ENCODE assay signal across 14 cellular contexts in the genomic region with DNA sequence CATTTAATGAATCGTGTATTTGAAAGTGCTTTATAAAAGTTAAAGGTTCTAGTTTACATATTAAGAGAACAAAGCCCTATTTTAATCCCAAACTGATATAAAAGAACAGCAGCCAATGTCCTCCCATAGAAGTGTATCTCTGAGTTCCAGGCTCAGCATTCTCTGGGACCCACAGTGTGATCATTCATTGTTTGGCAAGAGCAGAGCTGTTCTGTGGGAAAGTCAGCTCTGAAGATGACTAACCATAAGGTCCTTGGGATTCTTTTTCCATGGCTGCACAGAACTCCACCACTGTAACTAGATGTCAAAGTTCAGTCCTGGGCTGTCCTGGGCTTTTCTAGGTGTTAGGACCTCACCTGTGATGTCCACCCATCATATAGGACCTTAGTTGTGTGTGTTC.
A peak's percentile ranks its signal among the peaks of the same experiment; 100 is the strongest.
DNase-seq lines count a peak whose midpoint lies in the region; TF ChIP-seq lines count a peak whose summit lies in the region.
"Had no signal": no experiment of that assay in that cellular context is flagged by ENCODE, and none has a peak within 500 bp of the region (broad histone marks: within the 10 kb centered on the region; RNA-seq: fewer than 3 reads in every experiment).

No MANE protein-coding gene starts in this region.

- TF ChIP-seq CTCF in MCF 10A (IDR thresholded peaks at IDR 0.05; ENCODE audit: unreplicated experiment) (no peak), breast epithelium (IDR thresholded peaks at IDR 0.05) (no peak), mammary epithelial cell (conservative IDR thresholded peaks at IDR 0.05 in 1 of 2, IDR thresholded peaks at IDR 0.05 in 1 of 2; ENCODE audit: extremely low read depth in 1 of 2, insufficient read depth in 1 of 2, low read depth in 1 of 2, low read length in 2 of 2) (no peak), mesothelial cell of epicardium (IDR thresholded peaks at IDR 0.05; ENCODE audit: unreplicated experiment) (no peak)

- no TSS peak for BruUV-seq in MCF 10A (replicated peaks; lab: Mats Ljungman, UMichigan)
- no TSS peak for BruUV-seq in mammary epithelial cell (replicated peaks; lab: Mats Ljungman, UMichigan)

- no peak overlapping the region for H3K9ac ChIP-seq in mammary epithelial cell (ENCODE audit: insufficient read depth, low read length)
- H3K9ac ChIP-seq: BLaER1 treated with 17β-estradiol and CSF1 and Interleukin-3, amounts not matched to agents 10 nM and 100 nM; KMS-11 had no signal

- POLR2A ChIA-PET in MCF 10A (lab: Yijun Ruan, JAX) = interaction anchor here (0.9 kb wide), 1 partner anchor 85 kb away, joined by 3 read pairs; no protein-coding TSS in a partner anchor

- H3K36me3 Mint-ChIP-seq in MCF 10A (ENCODE audit: insufficient read depth, unreplicated experiment) (no peaks in the 10 kb centered on the region), mesothelial cell of epicardium (no peaks in the 10 kb centered on the region)

- WGBS in mammary epithelial cell (ENCODE audit: low coverage, missing lambda C conversion rate) = 89% methylated on average over 1 of the region's 1 CpG

- H3K4me1 ChIP-seq in breast epithelium (no peaks in the 10 kb centered on the region), mammary epithelial cell (ENCODE audit: insufficient read depth, low read length) (no peaks in the 10 kb centered on the region)
- H3K4me1 ChIP-seq: BLaER1 treated with 17β-estradiol and CSF1 and Interleukin-3, amounts not matched to agents 10 nM and 100 nM had no signal

- H3K9me3 Mint-ChIP-seq in MCF 10A (ENCODE audit: unreplicated experiment) (no peaks in the 10 kb centered on the region), mesothelial cell of epicardium (no peaks in the 10 kb centered on the region)

- H3K27me3 ChIP-seq in breast epithelium (no peaks in the 10 kb centered on the region), mammary epithelial cell (ENCODE audit: insufficient read depth, low read length) (no peaks in the 10 kb centered on the region)
- H3K27me3 ChIP-seq: BLaER1 treated with 17β-estradiol and CSF1 and Interleukin-3, amounts not matched to agents 10 nM and 100 nM had no signal

- no peak for TF ChIP-seq POLR2A in breast epithelium (IDR thresholded peaks at IDR 0.05)

- H3K27ac Mint-ChIP-seq in MCF 10A (ENCODE audit: low read depth, unreplicated experiment) = no peak overlapping the region
- no peak overlapping the region for H3K27ac Mint-ChIP-seq in mesothelial cell of epicardium

- H3K4me3 ChIP-seq in breast epithelium (no peak overlapping the region), mammary epithelial cell (replicated peaks in 1 of 3; ENCODE audit: insufficient read depth in 1 of 3, low read depth in 2 of 3, low read length in 3 of 3) (no peak overlapping the region), skeletal muscle cell (ENCODE audit: low read depth, low read length) (no peak overlapping the region)
- H3K4me3 ChIP-seq: BLaER1 treated with 17β-estradiol and CSF1 and Interleukin-3, amounts not matched to agents 10 nM and 100 nM had no signal

- no peak overlapping the region for H2AFZ ChIP-seq in mammary epithelial cell (ENCODE audit: low read depth, low read length)

- DNase-seq in MCF 10A (ENCODE audit: unreplicated experiment) = peak; percentile 9
- DNase-seq in breast epithelium (ENCODE audit: low spot score in 2 of 2) = no peak
- DNase-seq in mammary epithelial cell = peak; percentile 53
- peak; percentile 2 for DNase-seq in foreskin melanocyte
- DNase-seq in skeletal muscle cell (ENCODE audit: low read depth) = peak; percentile 36
- DNase-seq in mesothelial cell of epicardium (ENCODE audit: low spot score in 2 of 2, unreplicated experiment in 2 of 2) = no peak
- DNase-seq in NK-92 treated with Interleukin-12 subunit alpha and Interleukin-12 subunit beta, amount 100 ng/mL, for 24 hours (lab: John Stamatoyannopoulos, UW) = no peak
- no peak for DNase-seq in NCI-H345 treated with DMSO at 0.1 percent for 48 hours (lab: John Stamatoyannopoulos, UW; ENCODE audit: unreplicated experiment)
- DNase-seq: EL, H7, NCI-H510A had no signal

- no peak overlapping the region for H3K4me2 ChIP-seq in mammary epithelial cell (ENCODE audit: insufficient read depth, low read depth, low read length)
- H3K4me2 ChIP-seq: BLaER1 treated with 17β-estradiol and CSF1 and Interleukin-3, amounts not matched to agents 10 nM and 100 nM; KMS-11 had no signal

- H3K27ac ChIP-seq in breast epithelium (no peak overlapping the region), mammary epithelial cell (ENCODE audit: insufficient read depth, low read depth, low read length) (no peak overlapping the region)
- H3K27ac ChIP-seq: 22Rv1; BLaER1 treated with 17β-estradiol and CSF1 and Interleukin-3, amounts not matched to agents 10 nM and 100 nM; KMS-11 had no signal

- H3K4me1 Mint-ChIP-seq in MCF 10A (ENCODE audit: insufficient read depth, unreplicated experiment) (no peaks in the 10 kb centered on the region), mesothelial cell of epicardium (no peaks in the 10 kb centered on the region)

- dilution Hi-C loops in mammary epithelial cell (cut with HindIII; ENCODE audit: low sequenced_read_pairs) = no loop called here

- in situ Hi-C loops in mammary epithelial cell (cut with MboI; ENCODE audit: low sequenced_read_pairs in 2 of 2) = no loop called here

- CTCF ChIA-PET in MCF 10A (lab: Yijun Ruan, JAX) (interaction anchor here (0.7 kb wide), 1 partner anchor 662 kb away, joined by 3 read pairs; no protein-coding TSS in a partner anchor), mammary epithelial cell (lab: Charles Lee; ENCODE audit: low non-redundant PET) (no interaction called here)

- H3K27me3 Mint-ChIP-seq in MCF 10A (ENCODE audit: insufficient read depth, unreplicated experiment) (no peaks in the 10 kb centered on the region), mesothelial cell of epicardium (ENCODE audit: low read depth) (no peaks in the 10 kb centered on the region)

- H3K9me3 ChIP-seq in breast epithelium = no peaks in the 10 kb centered on the region
- H3K9me3 ChIP-seq in mammary epithelial cell (replicated peaks; ENCODE audit: insufficient read depth, low read length) = no peaks in the 10 kb centered on the region
- H3K9me3 ChIP-seq: BLaER1 treated with 17β-estradiol and CSF1 and Interleukin-3, amounts not matched to agents 10 nM and 100 nM had no signal

- no peak overlapping the region for H3K4me3 Mint-ChIP-seq in MCF 10A (ENCODE audit: unreplicated experiment)
- no peak overlapping the region for H3K4me3 Mint-ChIP-seq in mesothelial cell of epicardium

- intact Hi-C loops in MCF 10A (cut with micrococcal nuclease) = no loop called here
- intact Hi-C loops in breast epithelium (cut with DNase I; ENCODE audit: low total_unique reads) = no loop called here
- intact Hi-C loops in mammary epithelial cell (cut with micrococcal nuclease) = no loop called here

- H4K20me1 ChIP-seq in mammary epithelial cell (ENCODE audit: insufficient read depth, low read length) = no peaks in the 10 kb centered on the region
- H4K20me1 ChIP-seq: BLaER1 treated with 17β-estradiol and CSF1 and Interleukin-3, amounts not matched to agents 10 nM and 100 nM had no signal

- H3K79me2 ChIP-seq in mammary epithelial cell (ENCODE audit: insufficient read depth, low read length) = no peaks in the 10 kb centered on the region

- no peaks in the 10 kb centered on the region for H3K36me3 ChIP-seq in breast epithelium
- H3K36me3 ChIP-seq in mammary epithelial cell (ENCODE audit: insufficient read depth, low read length) = no peaks in the 10 kb centered on the region
- H3K36me3 ChIP-seq: BLaER1 treated with 17β-estradiol and CSF1 and Interleukin-3, amounts not matched to agents 10 nM and 100 nM had no signal

Comparison
In these comparisons a context has a peak if more than half of its experiments do, and no peak if none do; other contexts are left out.
1. DNase-seq: peak in MCF 10A (single experiment), mammary epithelial cell (single experiment), foreskin melanocyte (single experiment) and skeletal muscle cell (single experiment); none in breast epithelium (0 of 2), mesothelial cell of epicardium (0 of 2), NK-92 treated with Interleukin-12 subunit alpha and Interleukin-12 subunit beta, amount 100 ng/mL, for 24 hours (single experiment) and NCI-H345 treated with DMSO at 0.1 percent for 48 hours (single experiment).